8 cellular contexts compared by ENCODE assay signal in the genomic region with DNA sequence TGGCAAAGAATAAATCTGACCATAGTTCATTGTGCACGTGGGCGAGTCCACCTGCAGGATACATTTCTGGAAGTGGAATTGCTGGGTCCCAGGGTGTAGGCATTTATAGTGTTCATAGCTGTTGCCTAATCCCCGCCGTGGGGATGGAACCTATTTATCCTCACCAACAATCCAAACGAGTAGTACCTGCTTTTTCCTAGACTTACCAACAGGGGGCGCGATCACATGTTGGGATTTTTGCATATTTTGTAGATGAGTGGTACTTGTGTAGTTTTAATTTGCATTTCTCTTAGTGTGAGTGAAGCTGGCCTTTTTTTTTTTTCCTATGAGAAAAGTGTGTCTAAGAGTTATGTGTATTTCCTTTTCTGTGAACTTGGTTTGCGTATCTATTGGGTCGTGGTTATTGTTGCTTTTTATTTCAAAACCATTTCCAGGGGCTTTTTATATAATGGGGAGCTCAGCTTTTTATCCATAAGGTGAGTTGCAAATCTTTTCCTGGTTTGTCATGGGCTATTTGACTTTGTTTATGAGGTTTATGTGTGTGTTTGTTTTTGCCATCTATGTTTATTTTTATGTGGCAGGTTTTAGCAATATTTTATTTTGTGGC.
A peak's percentile ranks its signal among the peaks of the same experiment; 100 is the strongest.
DNase-seq lines count a peak whose midpoint lies in the region; ATAC-seq and TF ChIP-seq lines count a peak whose summit lies in the region.

No MANE protein-coding gene starts in this region.

- DNase-seq in Caco-2: peak; percentile 61 to 64
- peak in 44 of 76 experiments; percentile 3 to 60 (median 29) for DNase-seq in HUDEP-2 (lab: John Stamatoyannopoulos, UW; ENCODE audit: unreplicated experiment in 76 of 76)
- DNase-seq in SHP77 treated with DMSO at 0.1 percent for 48 hours (lab: John Stamatoyannopoulos, UW): peak; percentile 28
- DNase-seq in activated T-helper 9 cell treated with anti-CD3 and anti-CD28 coated beads, Interleukin-2, amount 50 U/mL, for 16 hours (ENCODE audit: low read depth): peak; percentile 46
- DNase-seq in foreskin fibroblast: peak; percentile 75 to 91
- DNase-seq in osteocyte (ENCODE audit: extremely low spot score, unreplicated experiment): no peak
- DNase-seq in type B pancreatic cell (ENCODE audit: extremely low spot score, unreplicated experiment): no peak

- H3K36me3 ChIP-seq in Caco-2 (ENCODE audit: control insufficient read depth, insufficient read depth, low read length): no peaks in the 10 kb centered on the region

- H3K4me3 Mint-ChIP-seq in Caco-2 (ENCODE audit: unreplicated experiment): no peak overlapping the region
- no peak overlapping the region for H3K4me3 Mint-ChIP-seq in osteocyte (ENCODE audit: unreplicated experiment)
- H3K4me3 Mint-ChIP-seq in type B pancreatic cell: no peak overlapping the region

- BruUV-seq in Caco-2 (replicated peaks; lab: Mats Ljungman, UMichigan): no TSS peak

- H3K4me1 Mint-ChIP-seq in Caco-2 (ENCODE audit: low read depth, unreplicated experiment): no peaks in the 10 kb centered on the region
- peaks cover 13% of the 10 kb centered on the region for H3K4me1 Mint-ChIP-seq in osteocyte (ENCODE audit: unreplicated experiment)
- peaks cover 41% of the 10 kb centered on the region for H3K4me1 Mint-ChIP-seq in type B pancreatic cell (ENCODE audit: unreplicated experiment)

- intact Hi-C loops in Caco-2 (cut with micrococcal nuclease; ENCODE audit: unreplicated experiment): loop anchor here (1.0 kb wide), 1 partner anchor 79 kb away; no protein-coding TSS in a partner anchor

- POLR2A ChIA-PET in Caco-2 (lab: Charles Lee): no interaction called here

- ATAC-seq in HG03460 (IDR thresholded peaks at IDR 0.05; ENCODE audit: unreplicated experiment): no peak

- H3K27me3 Mint-ChIP-seq in Caco-2 (ENCODE audit: insufficient read depth, unreplicated experiment) (no peaks in the 10 kb centered on the region), osteocyte (ENCODE audit: unreplicated experiment) (peaks cover 3% of the 10 kb centered on the region), type B pancreatic cell (peaks cover 13% of the 10 kb centered on the region)

- no peaks in the 10 kb centered on the region for H3K9me3 ChIP-seq in Caco-2

- CTCF ChIA-PET in Caco-2 (lab: Charles Lee): interaction anchor here (0.7 to 1.8 kb wide), 3 partner anchors 77 to 899 kb away, joined by 3 to 4 read pairs (median 4); no protein-coding TSS in a partner anchor

- TF ChIP-seq CTCF in Caco-2 (IDR thresholded peaks at IDR 0.05; ENCODE audit: insufficient read depth in 1 of 2, low read depth in 1 of 2, low read length in 1 of 2, severe bottlenecking in 1 of 2, unreplicated experiment in 1 of 2): peak; percentile 51 to 66
- TF ChIP-seq CTCF in foreskin fibroblast (IDR thresholded peaks at IDR 0.05; ENCODE audit: low read depth, low read length): peak; percentile 71
- peak; percentile 78 for TF ChIP-seq CTCF in osteocyte (IDR thresholded peaks at IDR 0.05)
- peak; percentile 89 for TF ChIP-seq CTCF in type B pancreatic cell (conservative IDR thresholded peaks at IDR 0.05)

- H3K4me3 ChIP-seq in Caco-2 (ENCODE audit: low read depth, low read length) (no peak overlapping the region), foreskin fibroblast (ENCODE audit: low read depth in 1 of 2, low read length in 2 of 2) (no peak overlapping the region)

- no peaks in the 10 kb centered on the region for H3K9me3 Mint-ChIP-seq in Caco-2 (ENCODE audit: unreplicated experiment)
- H3K9me3 Mint-ChIP-seq in osteocyte (ENCODE audit: unreplicated experiment): no peaks in the 10 kb centered on the region
- no peaks in the 10 kb centered on the region for H3K9me3 Mint-ChIP-seq in type B pancreatic cell

- H3K27ac Mint-ChIP-seq in Caco-2 (ENCODE audit: unreplicated experiment) (no peak overlapping the region), osteocyte (ENCODE audit: unreplicated experiment) (no peak overlapping the region), type B pancreatic cell (no peak overlapping the region)

- H3K4me1 ChIP-seq in Caco-2: no peaks in the 10 kb centered on the region

- H3K36me3 Mint-ChIP-seq in Caco-2 (ENCODE audit: insufficient read depth, unreplicated experiment) (peaks cover 6% of the 10 kb centered on the region), osteocyte (ENCODE audit: unreplicated experiment) (no peaks in the 10 kb centered on the region), type B pancreatic cell (no peaks in the 10 kb centered on the region)

- no peaks in the 10 kb centered on the region for H3K27me3 ChIP-seq in Caco-2 (replicated peaks; ENCODE audit: control insufficient read depth, insufficient read depth, low read length)

Comparison
In these comparisons a context has a peak if more than half of its experiments do, and no peak if none do; other contexts are left out.
1. DNase-seq: peak in Caco-2 (2 of 2), HUDEP-2 (44 of 76), SHP77 treated with DMSO at 0.1 percent for 48 hours (single experiment), activated T-helper 9 cell treated with anti-CD3 and anti-CD28 coated beads, Interleukin-2, amount 50 U/mL, for 16 hours (single experiment) and foreskin fibroblast (2 of 2); none in osteocyte (single experiment) and type B pancreatic cell (single experiment).
2. Peak in every context shown above with its lines, with median percentiles within 50 percentile points of each other: CTCF ChIP-seq.